8 cellular contexts compared by ENCODE assay signal in the genomic region with DNA sequence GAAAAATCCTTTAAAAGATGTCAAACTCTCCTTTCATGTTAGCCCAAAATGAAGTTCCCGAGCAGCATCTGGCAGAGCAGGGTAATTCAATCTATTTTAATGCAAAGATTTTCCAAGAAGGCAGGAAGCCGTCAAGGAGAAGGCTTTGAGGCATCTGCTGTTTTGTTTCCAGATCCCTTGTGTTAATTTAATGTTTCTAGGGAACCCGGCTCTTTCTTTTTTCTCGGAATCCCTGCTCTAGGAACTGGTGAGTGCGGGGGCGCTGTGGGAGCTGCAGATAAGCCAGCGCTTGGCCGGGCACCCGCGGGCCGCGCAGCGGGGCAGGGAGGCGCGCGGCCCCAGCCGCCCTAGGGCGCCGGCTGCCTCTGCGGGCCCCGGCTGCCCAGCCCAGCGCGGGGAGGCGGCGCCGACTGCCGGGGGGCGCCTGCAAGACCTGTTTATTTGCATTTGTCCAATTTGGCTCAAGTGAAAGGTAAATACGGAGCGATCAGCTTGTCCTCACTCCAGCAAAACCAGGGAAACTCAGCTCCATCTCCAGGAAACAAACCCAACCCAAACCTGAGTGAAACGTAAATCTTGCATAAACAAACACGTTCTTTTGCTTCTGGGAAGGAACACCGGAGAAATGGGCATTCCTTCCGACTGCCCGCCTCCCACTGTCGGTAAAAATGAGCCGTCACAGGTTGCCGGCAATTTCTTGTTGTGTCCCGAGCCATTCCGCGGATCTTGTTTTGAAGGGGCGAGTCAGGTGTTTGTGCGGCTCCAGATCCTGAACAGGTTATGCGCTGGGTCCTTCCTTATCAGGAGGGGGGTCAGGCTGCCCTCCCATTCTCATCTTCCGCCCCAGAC.
DNase-seq lines count a peak whose midpoint lies in the region; ATAC-seq and TF ChIP-seq lines count a peak whose summit lies in the region.

No MANE protein-coding gene starts in this region.

- peak; percentile 86 for DNase-seq in DMS53 (lab: John Stamatoyannopoulos, UW)
- peak; percentile 98 for DNase-seq in KBM-7
- no peak for DNase-seq in SK-N-MC (ENCODE audit: low read depth, low spot score)
- DNase-seq in activated naive CD8-positive, alpha-beta T cell treated with anti-CD3 and anti-CD28 coated beads, Interleukin-2, amount 50 U/mL, for 16 hours (ENCODE audit: low read depth, low spot score): peak; percentile 2
- DNase-seq in Right ventricle myocardium superior: peak; percentile 87
- peak; percentile 89 for DNase-seq in osteocyte (ENCODE audit: extremely low spot score, unreplicated experiment)
- DNase-seq in tibial artery: peak; percentile 76 to 82

- H3K27ac Mint-ChIP-seq in osteocyte (ENCODE audit: unreplicated experiment): peak overlapping the region; percentile 90

- H3K9me3 ChIP-seq in SK-N-MC (ENCODE audit: low read depth, low read length): no peaks in the 10 kb centered on the region
- H3K9me3 ChIP-seq in tibial artery: no peaks in the 10 kb centered on the region

- peaks cover 23% of the 10 kb centered on the region for H3K4me1 Mint-ChIP-seq in osteocyte (ENCODE audit: unreplicated experiment)

- peak overlapping the region; percentile 70 for H3K4me3 ChIP-seq in SK-N-MC
- peak overlapping the region; percentile 63 to 70 for H3K4me3 ChIP-seq in tibial artery

- ATAC-seq in GM21717 (IDR thresholded peaks at IDR 0.05; ENCODE audit: unreplicated experiment): peak; percentile 91
- ATAC-seq in Right ventricle myocardium superior (ENCODE audit: poor library complexity): peak; percentile 94

- no peaks in the 10 kb centered on the region for H3K36me3 ChIP-seq in SK-N-MC (ENCODE audit: insufficient read depth, low read length)
- no peaks in the 10 kb centered on the region for H3K36me3 ChIP-seq in tibial artery

- H3K9me3 Mint-ChIP-seq in osteocyte (ENCODE audit: unreplicated experiment): no peaks in the 10 kb centered on the region

- peak overlapping the region; percentile 83 for H3K4me3 Mint-ChIP-seq in osteocyte (ENCODE audit: unreplicated experiment)

- intact Hi-C loops in Right ventricle myocardium superior (cut with DNase I): loop anchor here (2.0 to 10.0 kb wide), 3 partner anchors 65 to 172 kb away; a partner anchor contains a TSS
- intact Hi-C loops in tibial artery (cut with DNase I; ENCODE audit: low total_unique reads): loop anchor here (5.0 kb wide), 2 partner anchors 35 to 170 kb away; a partner anchor contains a TSS

- in situ Hi-C loops in KBM-7 (cut with MboI; ENCODE audit: low pct_unique_long_range_greater_than_20kb, low sequenced_read_pairs): no loop called here

- peak overlapping the region; percentile 46 for H3K9ac ChIP-seq in SK-N-MC (ENCODE audit: insufficient read length)

- TF ChIP-seq CTCF in osteocyte (IDR thresholded peaks at IDR 0.05) (peak; percentile 46), tibial artery (IDR thresholded peaks at IDR 0.05) (peak; percentile 16 to 43)

- H3K27me3 ChIP-seq in tibial artery: no peaks in the 10 kb centered on the region

- H3K27ac ChIP-seq in SK-N-MC (no peak overlapping the region), tibial artery (peak overlapping the region; percentile 80 to 85)

- H3K4me1 ChIP-seq in tibial artery: peaks cover 0 to 50% (median 14%) of the 10 kb centered on the region in 4 donors

- no peaks in the 10 kb centered on the region for H3K27me3 Mint-ChIP-seq in osteocyte (ENCODE audit: unreplicated experiment)

- peaks cover 2% of the 10 kb centered on the region for H3K36me3 Mint-ChIP-seq in osteocyte (ENCODE audit: unreplicated experiment)
